8 cellular contexts compared by ENCODE assay signal in genomic region chr1:224430511-224431113, GRCh38. TPM values are rescaled to one million over a fixed set of nuclear protein-coding genes. Genes with fewer than 3 reads are reported as not detected.
DNase-seq lines count a peak whose midpoint lies in the region; ATAC-seq, FAIRE-seq and TF ChIP-seq lines count a peak whose summit lies in the region.

No MANE protein-coding gene starts in this region.

- no peak for TF ChIP-seq EP300 in stomach (IDR thresholded peaks at IDR 0.05)

- WGBS in stomach, 5 donors = 13 to 25% (median 22%) methylated on average over 2 of the region's 2 CpGs

- H3K9me3 ChIP-seq in stomach = no peaks in the 10 kb centered on the region

- peaks cover 10 to 17% (median 16%) of the 10 kb centered on the region in 3 donors for H3K27me3 Mint-ChIP-seq in immature natural killer cell (ENCODE audit: low read depth in 3 of 3)

- H3K4me3 ChIP-seq in LNCaP clone FGC (ENCODE audit: low read depth, low read length) (peak overlapping the region; percentile 8), stomach (peak overlapping the region in 3 of 4 donors; percentile 8 to 97 (median 91))

- ATAC-seq in HG02588 (IDR thresholded peaks at IDR 0.05; ENCODE audit: unreplicated experiment) = no peak
- no peak for ATAC-seq in GM21528 (IDR thresholded peaks at IDR 0.05; ENCODE audit: low FRiP score, unreplicated experiment)

- H3K27me3 ChIP-seq in stomach = no peaks in the 10 kb centered on the region

- peak overlapping the region; percentile 78 to 90 (median 84) for H3K27ac Mint-ChIP-seq in immature natural killer cell

- peak; percentile 20 for DNase-seq in Ammon's horn (ENCODE audit: low spot score)
- DNase-seq in GM18507 (ENCODE audit: extremely low spot score, insufficient read length, low read depth) = peak; percentile 42
- DNase-seq in LNCaP clone FGC (ENCODE audit: low read depth) = no peak
- peak; percentile 5 for DNase-seq in activated gamma-delta T cell treated with anti-CD3 and anti-CD28 coated beads, Interleukin-2, amount 50 U/mL, for 16 hours (ENCODE audit: low read depth)
- DNase-seq in immature natural killer cell = peak; percentile 52 to 60 (median 58)
- no peak for DNase-seq in stomach

- H3K4me1 ChIP-seq in stomach = peaks cover 39 to 74% (median 55%) of the 10 kb centered on the region in 4 donors

- peak; percentile 81 for FAIRE-seq in GM18507 (lab: Jason Lieb, UNC)

- TF ChIP-seq POLR2A in stomach (IDR thresholded peaks at IDR 0.05) = no peak

- peaks cover 0 to 35% (median 15%) of the 10 kb centered on the region in 4 donors for H3K36me3 ChIP-seq in stomach

- peaks cover 0 to 7% (median 5%) of the 10 kb centered on the region in 3 donors for H3K36me3 Mint-ChIP-seq in immature natural killer cell

- no peaks in the 10 kb centered on the region for H3K9me3 Mint-ChIP-seq in immature natural killer cell

- peak overlapping the region; percentile 67 to 93 (median 78) for H3K4me3 Mint-ChIP-seq in immature natural killer cell

- intact Hi-C loops in stomach (cut with DNase I; ENCODE audit: low total_unique reads) = no loop called here

- TF ChIP-seq CTCF in LNCaP clone FGC (IDR thresholded peaks at IDR 0.05; ENCODE audit: control insufficient read depth, extremely low read depth, insufficient read depth) (no peak), stomach (IDR thresholded peaks at IDR 0.05) (no peak)

- H3K4me1 Mint-ChIP-seq in immature natural killer cell = peaks cover 64 to 79% of the 10 kb centered on the region in 2 donors

- peak overlapping the region in 4 of 5 donors; percentile 96 to 97 (median 97) for H3K27ac ChIP-seq in stomach

RNA-seq across cellular contexts. Expression of gene WDR26, which starts 4.0 kb away (rescaled TPM):
- polyA plus RNA-seq in immature natural killer cell = 1 to 10 TPM in 2 of 3 donors, under 1 TPM in 1; 0.36 to 6.5 (median 3.6) TPM
- total RNA-seq in stomach = 100 to 1,000 TPM in 2 of 5 donors, 10 to 100 TPM in 3; 20.4 to 154 (median 92.4) TPM
- 10 to 100 TPM; 17.0 to 26.3 (median 24.6) TPM for polyA plus RNA-seq in stomach

Comparison
In these comparisons a context has a peak if more than half of its experiments do, and no peak if none do; other contexts are left out.
1. DNase-seq: peak in Ammon's horn (single experiment), GM18507 (single experiment), activated gamma-delta T cell treated with anti-CD3 and anti-CD28 coated beads, Interleukin-2, amount 50 U/mL, for 16 hours (single experiment) and immature natural killer cell (3 of 3); none in LNCaP clone FGC (single experiment) and stomach (single experiment).